Comparison of ENCODE assay signal across 7 cellular contexts in genomic region chr2:95681158-95681557, GRCh38.
DNase-seq lines count a peak whose midpoint lies in the region; ATAC-seq, FAIRE-seq and TF ChIP-seq lines count a peak whose summit lies in the region.
"Not testable (repeated sequence)": the region's sequence is repeated elsewhere in the genome, so short reads cannot be mapped to it uniquely, and the experiment has no call there.

No MANE protein-coding gene starts in this region.

- peak; percentile 5 for FAIRE-seq in GM12892 (lab: Jason Lieb, UNC)

- not testable (repeated sequence) for TF ChIP-seq CTCF in choroid plexus epithelial cell (conservative IDR thresholded peaks at IDR 0.05; ENCODE audit: low read depth, low read length); fibroblast of mammary gland (conservative IDR thresholded peaks at IDR 0.05; ENCODE audit: control insufficient read depth, insufficient read depth, low read depth, low read length)

- intact Hi-C loops in Right ventricle myocardium superior (cut with DNase I): not testable (repeated sequence)

- not testable (repeated sequence) for H3K4me3 ChIP-seq in choroid plexus epithelial cell (ENCODE audit: low read depth, low read length); fibroblast of mammary gland (ENCODE audit: control insufficient read depth, low read depth, low read length)

- ATAC-seq in Right ventricle myocardium superior (ENCODE audit: poor library complexity): peak; percentile 5

- not testable (repeated sequence) for TF ChIP-seq POLR2A in GM12892 (IDR thresholded peaks at IDR 0.05; ENCODE audit: low read depth, low read length)

- not testable (repeated sequence) for DNase-seq in GM12892 (ENCODE audit: insufficient read length); Right ventricle myocardium superior
- DNase-seq in M059J (ENCODE audit: low read depth): peak; percentile 4
- peak; percentile 43 for DNase-seq in amniotic epithelial cell (ENCODE audit: low read depth)
- DNase-seq in choroid plexus epithelial cell (ENCODE audit: low read depth): peak; percentile 2
- peak; percentile 50 for DNase-seq in fibroblast of mammary gland (ENCODE audit: low read depth)
- DNase-seq in renal cortical epithelial cell (ENCODE audit: low read depth): peak; percentile 8
